12 cellular contexts compared by ENCODE assay signal in genomic region chr4:72896515-72896914, GRCh38.
DNase-seq lines count a peak whose midpoint lies in the region; ATAC-seq and TF ChIP-seq lines count a peak whose summit lies in the region.
"Had no signal": no experiment of that assay in that cellular context is flagged by ENCODE, and none has a peak within 500 bp of the region (broad histone marks: within the 10 kb centered on the region; RNA-seq: fewer than 3 reads in every experiment).

No MANE protein-coding gene starts in this region.

- no peak for TF ChIP-seq CTCF in foreskin fibroblast (IDR thresholded peaks at IDR 0.05; ENCODE audit: low read depth, low read length)
- no peak for TF ChIP-seq CTCF in omental fat pad (IDR thresholded peaks at IDR 0.05)

- DNase-seq in AG20443 (ENCODE audit: low spot score) (peak; percentile 86), foreskin fibroblast (peak; percentile 67 to 71), omental fat pad (ENCODE audit: low spot score) (no peak), NCI-H128 (lab: John Stamatoyannopoulos, UW; ENCODE audit: unreplicated experiment) (no peak)
- no peak for DNase-seq in activated effector memory CD4-positive, alpha-beta T cell treated with Interleukin-2 at 50 U/mL for 16 hours
- no peak for DNase-seq in stimulated activated CD4-positive, alpha-beta T cell treated with anti-CD3 and anti-CD28 coated beads, Interleukin-4, amount 100 ng/mL, for 24 hours
- DNase-seq: endodermal cell; stimulated activated CD4-positive, alpha-beta T cell treated with anti-CD3 and anti-CD28 coated beads, Interleukin-2, amount 100 ng/mL, for 48 hours had no signal

- ATAC-seq in SK-N-SH treated with all-trans-retinoic acid at 6 μM for 48 hours (peak; percentile 91), omental fat pad (ENCODE audit: low FRiP score) (peak; percentile 85), GM18861 (IDR thresholded peaks at IDR 0.05; ENCODE audit: unreplicated experiment) (no peak)
- ATAC-seq: activated T-helper 17 cell treated with anti-CD3 and anti-CD28 coated beads, Interleukin-2, amount 50 U/mL, for 72 hours had no signal

- no peak overlapping the region for H3K4me3 ChIP-seq in foreskin fibroblast (ENCODE audit: low read depth in 1 of 2, low read length in 2 of 2)
- H3K4me3 ChIP-seq: suprapubic skin had no signal

TF ChIP-seq in SK-N-SH treated with all-trans-retinoic acid at 6 μM for 48 hours, 23 proteins besides CTCF, POLR2A, EP300 and RAD21:
- TF ChIP-seq TCF4 (CRISPR knock-in tag; IDR thresholded peaks at IDR 0.05; ENCODE audit: borderline replicate concordance) (no peak), SNAI2 (CRISPR knock-in tag; IDR thresholded peaks at IDR 0.05) (no peak), ZFP30 (CRISPR knock-in tag; IDR thresholded peaks at IDR 0.05) (no peak), TOX (CRISPR knock-in tag; IDR thresholded peaks at IDR 0.05; ENCODE audit: borderline replicate concordance) (no peak), RARB (CRISPR knock-in tag; IDR thresholded peaks at IDR 0.05) (no peak), ZNF70 (CRISPR knock-in tag; IDR thresholded peaks at IDR 0.05) (no peak), ZFP3 (CRISPR knock-in tag; IDR thresholded peaks at IDR 0.05) (peak; percentile 76; the same call in 1 of the 2 replicates), BACH2 (CRISPR knock-in tag; IDR thresholded peaks at IDR 0.05; ENCODE audit: borderline replicate concordance) (no peak), CSDC2 (CRISPR knock-in tag; IDR thresholded peaks at IDR 0.05) (no peak), ISL1 (CRISPR knock-in tag; IDR thresholded peaks at IDR 0.05) (peak; percentile 77)

Comparison
In these comparisons a context has a peak if more than half of its experiments do, and no peak if none do; other contexts are left out.
1. DNase-seq: peak in AG20443 (single experiment) and foreskin fibroblast (2 of 2); none in omental fat pad (single experiment), activated effector memory CD4-positive, alpha-beta T cell treated with Interleukin-2 at 50 U/mL for 16 hours (single experiment), stimulated activated CD4-positive, alpha-beta T cell treated with anti-CD3 and anti-CD28 coated beads, Interleukin-4, amount 100 ng/mL, for 24 hours (single experiment) and NCI-H128 (single experiment).